8 cellular contexts compared by ENCODE assay signal in genomic region chr17:49992933-49993422, GRCh38. TPM values are rescaled to one million over a fixed set of nuclear protein-coding genes. Genes with fewer than 3 reads are reported as not detected.
DNase-seq lines count a peak whose midpoint lies in the region; ATAC-seq and TF ChIP-seq lines count a peak whose summit lies in the region.

No MANE protein-coding gene starts in this region.

- H3K27ac ChIP-seq in ascending aorta, result no peak overlapping the region
- H3K27ac ChIP-seq in mesenchymal stem cell (ENCODE audit: low read length, poor library complexity, severe bottlenecking), result no peak overlapping the region
- no peak overlapping the region for H3K27ac ChIP-seq in thoracic aorta

- H2BK120ac ChIP-seq in mesenchymal stem cell (ENCODE audit: low read depth, low read length), result no peak overlapping the region

- peak overlapping the region; percentile 82 for H3K4me2 ChIP-seq in mesenchymal stem cell (ENCODE audit: low read length, poor library complexity, severe bottlenecking)

- intact Hi-C loops in ascending aorta (cut with DNase I), result no loop called here

- TF ChIP-seq CTCF in ascending aorta (IDR thresholded peaks at IDR 0.05), result no peak
- no peak for TF ChIP-seq CTCF in thoracic aorta (IDR thresholded peaks at IDR 0.05)

- no peaks in the 10 kb centered on the region for H3K36me3 ChIP-seq in ascending aorta
- H3K36me3 ChIP-seq in mesenchymal stem cell (ENCODE audit: control insufficient read depth in 1 of 2, insufficient read depth in 2 of 2, low read depth in 1 of 2, low read length in 2 of 2), result no peaks in the 10 kb centered on the region
- no peaks in the 10 kb centered on the region for H3K36me3 ChIP-seq in thoracic aorta

- no peak for ATAC-seq in thoracic aorta (ENCODE audit: insufficient number of reproducible peaks, low FRiP score, low read depth)
- ATAC-seq in HG03460 (IDR thresholded peaks at IDR 0.05; ENCODE audit: unreplicated experiment), result no peak

- no peak overlapping the region for H3K23ac ChIP-seq in mesenchymal stem cell (ENCODE audit: low read length in 2 of 2)

- no peak overlapping the region for H2BK15ac ChIP-seq in mesenchymal stem cell (ENCODE audit: low read depth, poor library complexity, severe bottlenecking)

- H3K27me3 ChIP-seq in ascending aorta, result peaks cover 20% of the 10 kb centered on the region
- peaks cover 78 to 82% of the 10 kb centered on the region in 2 experiments for H3K27me3 ChIP-seq in mesenchymal stem cell (ENCODE audit: control insufficient read depth in 1 of 2, insufficient read depth in 1 of 2, low read length in 2 of 2)
- peaks cover 23% of the 10 kb centered on the region for H3K27me3 ChIP-seq in thoracic aorta (replicated peaks; ENCODE audit: insufficient read depth)

- peak; percentile 57 for DNase-seq in activated CD8-positive, alpha-beta memory T cell treated with anti-CD3 and anti-CD28 coated beads, Interleukin-2, amount 50 U/mL, for 48 hours
- DNase-seq in activated CD8-positive, alpha-beta memory T cell treated with anti-CD3 and anti-CD28 coated beads, Interleukin-2, amount 50 U/mL, for 4 hours, result no peak
- DNase-seq in ascending aorta (ENCODE audit: low spot score in 2 of 2) (no peak), mesenchymal stem cell (no peak), thoracic aorta (ENCODE audit: low spot score) (no peak), kidney glomerular epithelial cell (lab: John Stamatoyannopoulos, UW) (no peak), UCSD-AML1 (lab: John Stamatoyannopoulos, UW; ENCODE audit: unreplicated experiment) (no peak)

- H3K9me3 ChIP-seq in ascending aorta (no peaks in the 10 kb centered on the region), mesenchymal stem cell (ENCODE audit: control insufficient read depth, low read length) (no peaks in the 10 kb centered on the region), thoracic aorta (no peaks in the 10 kb centered on the region)

- H2AFZ ChIP-seq in mesenchymal stem cell (ENCODE audit: low read depth, low read length), result no peak overlapping the region

- H3K4me3 ChIP-seq in ascending aorta, result peak overlapping the region; percentile 60 to 70
- peak overlapping the region; percentile 50 to 77 for H3K4me3 ChIP-seq in mesenchymal stem cell (ENCODE audit: insufficient read depth in 1 of 2, low read depth in 1 of 2, low read length in 2 of 2)
- peak overlapping the region; percentile 69 for H3K4me3 ChIP-seq in thoracic aorta

- peaks cover 11 to 18% of the 10 kb centered on the region in 2 donors for H3K4me1 ChIP-seq in ascending aorta
- H3K4me1 ChIP-seq in mesenchymal stem cell (ENCODE audit: control insufficient read depth, insufficient read depth, low read depth, low read length), result peaks cover 36% of the 10 kb centered on the region
- peaks cover 17 to 41% of the 10 kb centered on the region in 2 donors for H3K4me1 ChIP-seq in thoracic aorta (ENCODE audit: control insufficient read depth in 1 of 2, low read depth in 2 of 2)

- H2AK5ac ChIP-seq in mesenchymal stem cell (ENCODE audit: low read length, severe bottlenecking), result no peak overlapping the region

- H4K8ac ChIP-seq in mesenchymal stem cell (ENCODE audit: low read length), result no peak overlapping the region

- H3K9ac ChIP-seq in mesenchymal stem cell (ENCODE audit: low read length), result no peak overlapping the region

- no peak overlapping the region for H2BK12ac ChIP-seq in mesenchymal stem cell (ENCODE audit: low read length in 2 of 2)

- H4K91ac ChIP-seq in mesenchymal stem cell (ENCODE audit: low read length), result no peak overlapping the region

- H3K4ac ChIP-seq in mesenchymal stem cell (ENCODE audit: low read depth in 1 of 2, low read length in 2 of 2), result no peak overlapping the region

- H3K18ac ChIP-seq in mesenchymal stem cell (ENCODE audit: low read depth in 1 of 2, low read length in 2 of 2), result no peak overlapping the region

- no peak overlapping the region for H3K14ac ChIP-seq in mesenchymal stem cell (ENCODE audit: low read length in 2 of 2)

- H3K79me1 ChIP-seq in mesenchymal stem cell (replicated peaks; ENCODE audit: low read length, poor library complexity, severe bottlenecking), result no peaks in the 10 kb centered on the region

- H2BK5ac ChIP-seq in mesenchymal stem cell (ENCODE audit: low read depth, low read length, poor library complexity, severe bottlenecking), result no peak overlapping the region

- WGBS in mesenchymal stem cell, result 11% methylated on average over 22 of the region's 23 CpGs

RNA-seq across cellular contexts. Expression of gene DLX3, which starts 2.0 kb away (rescaled TPM):
- total RNA-seq in ascending aorta (1.6 TPM), thoracic aorta (under 1 TPM in 1 of 2 donors, not detected in 1; 0.54 TPM)
- 0.01 TPM for polyA plus RNA-seq in mesenchymal stem cell (2013, experiment 1 of 2)
- polyA plus RNA-seq in mesenchymal stem cell (2013, experiment 2 of 2), result not detected

RNA-seq across cellular contexts. Expression of gene DLX4, which starts 24.0 kb away (rescaled TPM):
- total RNA-seq in ascending aorta (not detected), thoracic aorta (not detected)
- polyA plus RNA-seq in mesenchymal stem cell (2013, experiment 1 of 2), result 0.14 TPM
- polyA plus RNA-seq in mesenchymal stem cell (2013, experiment 2 of 2), result 0.03 TPM
